ENCODE assay signal across 12 cellular contexts in the genomic region with DNA sequence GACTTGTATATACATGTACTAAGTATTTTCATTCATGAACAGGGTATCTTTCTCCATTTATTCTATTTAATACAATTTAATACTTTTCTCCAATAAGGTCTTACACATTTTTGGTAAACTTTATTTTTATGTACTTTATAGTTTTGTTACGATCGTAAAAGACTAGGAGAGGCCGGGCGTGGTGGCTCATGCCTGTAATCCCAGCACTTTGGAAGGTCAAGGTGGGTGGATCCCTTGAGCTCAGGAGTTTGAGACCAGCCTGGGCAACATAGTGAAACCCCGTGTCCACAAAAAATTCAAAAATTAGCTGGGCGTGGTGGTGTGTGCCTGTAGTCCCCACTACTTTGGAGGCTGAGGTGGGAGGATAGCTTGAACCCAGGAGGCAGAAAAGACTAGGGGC. TPM values are rescaled to one million over a fixed set of nuclear protein-coding genes. Genes with fewer than 3 reads are reported as not detected.
"Had no signal": no experiment of that assay in that cellular context is flagged by ENCODE, and none has a peak within 500 bp of the region (broad histone marks: within the 10 kb centered on the region; RNA-seq: fewer than 3 reads in every experiment).

No MANE protein-coding gene starts in this region.

RNA-seq across cellular contexts. Expression of a gene that starts 42.5 kb away (rescaled TPM):
- total RNA-seq: activated CD4-positive, alpha-beta T cell treated with anti-CD3 and anti-CD28 coated beads, Interleukin-2, amount 10 ng/mL, durations not matched to agents 24 days and 14 days; activated CD8-positive, alpha-beta memory T cell treated with anti-CD3 and anti-CD28 coated beads for 36 hours; activated CD8-positive, alpha-beta T cell treated with anti-CD3 and anti-CD28 coated beads for 36 hours; activated naive CD8-positive, alpha-beta T cell treated with anti-CD3 and anti-CD28 coated beads for 36 hours; activated T-cell treated with anti-CD3 and anti-CD28 coated beads, Interleukin-2, amount 50 U/mL, for 72 hours; activated T-helper 17 cell treated with anti-CD3 and anti-CD28 coated beads, Interleukin-2, amount 50 U/mL, for 72 hours; aorta; PC-9; Right ventricle myocardium inferior; SK-MEL-5; T-helper 1 cell treated with Interleukin-12 subunit alpha and Interleukin-12 subunit beta and Interleukin-4 antibody, amounts not matched to agents 30 ng/mL and 1 ng/mL, for 36 hours; T-helper 2 cell treated with Interferon-gamma antibody and Interleukin-4, amounts not matched to agents 100 ng/mL and 5 ng/mL, for 36 hours had no signal
- polyA plus RNA-seq: aorta had no signal
